Comparison of ENCODE assay signal across 8 cellular contexts in the genomic region with DNA sequence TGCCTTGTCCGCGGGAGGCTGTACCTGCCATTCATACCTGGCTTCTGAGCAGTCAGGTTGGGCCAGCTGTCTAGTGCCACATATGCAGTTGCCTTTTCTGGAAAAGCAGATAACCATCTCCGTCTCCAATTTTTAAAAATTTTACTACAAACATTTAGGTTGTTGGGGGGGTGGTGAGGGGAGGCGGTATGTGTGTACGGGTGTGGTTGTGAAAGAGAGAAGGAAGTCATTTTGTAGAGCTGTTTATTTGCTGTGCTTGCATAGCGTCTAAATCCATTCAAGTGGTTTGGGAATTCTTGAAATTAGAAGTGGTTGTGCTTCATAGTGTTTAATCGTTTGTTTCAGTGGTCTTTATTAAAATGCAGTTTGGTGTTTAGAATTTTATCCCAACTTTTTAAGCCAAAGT. TPM values are rescaled to one million over a fixed set of nuclear protein-coding genes. Genes with fewer than 3 reads are reported as not detected.
DNase-seq lines count a peak whose midpoint lies in the region; ATAC-seq and TF ChIP-seq lines count a peak whose summit lies in the region.

No MANE protein-coding gene starts in this region.

- ATAC-seq in omental fat pad (ENCODE audit: low FRiP score), result peak; percentile 7

- TF ChIP-seq CTCF in esophagus muscularis mucosa (IDR thresholded peaks at IDR 0.05), result no peak
- no peak for TF ChIP-seq CTCF in omental fat pad (IDR thresholded peaks at IDR 0.05)

- H3K27me3 ChIP-seq in CD8-positive, alpha-beta memory T cell (ENCODE audit: insufficient read depth, low read length, poor library complexity, severe bottlenecking), result peaks cover 22% of the 10 kb centered on the region
- H3K27me3 ChIP-seq in GM23248 (replicated peaks; ENCODE audit: insufficient read depth) (no peaks in the 10 kb centered on the region), SJSA1 (replicated peaks) (no peaks in the 10 kb centered on the region), esophagus muscularis mucosa (no peaks in the 10 kb centered on the region)

- in situ Hi-C loops in GM23248 (cut with MboI), result no loop called here

- 1% methylated on average over 7 of the region's 7 CpGs for WGBS in GM23248 (ENCODE audit: low coverage in 1 of 2, low lambda C conversion rate in 2 of 2, missing lambda C conversion rate in 2 of 2), 2 experiments
- 2% methylated on average over 7 of the region's 7 CpGs for WGBS in esophagus muscularis mucosa

- peak overlapping the region; percentile 99 for H2AFZ ChIP-seq in GM23248

- no peaks in the 10 kb centered on the region for H3K4me1 ChIP-seq in CD8-positive, alpha-beta memory T cell (ENCODE audit: insufficient read depth, low read length)
- H3K4me1 ChIP-seq in GM23248 (ENCODE audit: insufficient read depth) (peaks cover 14% of the 10 kb centered on the region), SJSA1 (replicated peaks) (peaks cover 9% of the 10 kb centered on the region), esophagus muscularis mucosa (peaks cover 16 to 32% (median 27%) of the 10 kb centered on the region in 4 donors)

- TF ChIP-seq POLR2A in esophagus muscularis mucosa (IDR thresholded peaks at IDR 0.05; ENCODE audit: low read depth), result no peak

- no peak for DNase-seq in CD8-positive, alpha-beta memory T cell
- DNase-seq in GM23248, result peak; percentile 71
- peak in 1 of 2 experiments; percentile 72 for DNase-seq in SJSA1 (ENCODE audit: low read depth in 1 of 2, low spot score in 2 of 2)
- no peak for DNase-seq in esophagus muscularis mucosa (ENCODE audit: extremely low spot score)
- DNase-seq in omental fat pad (ENCODE audit: low spot score), result no peak
- DNase-seq in GDM1 (lab: John Stamatoyannopoulos, UW), result no peak
- no peak for DNase-seq in epidermal melanocyte (ENCODE audit: insufficient read length, low spot score)
- no peak for DNase-seq in 8988T

- CTCF ChIA-PET in CD8-positive, alpha-beta memory T cell (lab: Charles Lee), result interaction anchor here (1.2 kb wide), 1 partner anchor 42 kb away, joined by 3 read pairs; no protein-coding TSS in a partner anchor

- peaks cover 0 to 5% (median 1%) of the 10 kb centered on the region in 3 donors for H3K36me3 Mint-ChIP-seq in CD8-positive, alpha-beta memory T cell

- peak overlapping the region; percentile 85 for H3K9ac ChIP-seq in GM23248

- peaks cover 15% of the 10 kb centered on the region; the same call in 1 of the 2 replicates for H3F3A ChIP-seq in GM23248 (ENCODE audit: insufficient read depth)

- peaks cover 7 to 12% (median 12%) of the 10 kb centered on the region in 3 donors for H3K4me1 Mint-ChIP-seq in CD8-positive, alpha-beta memory T cell

- no peaks in the 10 kb centered on the region for H3K9me3 ChIP-seq in CD8-positive, alpha-beta memory T cell (ENCODE audit: low read length)
- H3K9me3 ChIP-seq in GM23248 (ENCODE audit: low read depth) (no peaks in the 10 kb centered on the region), SJSA1 (replicated peaks) (no peaks in the 10 kb centered on the region), esophagus muscularis mucosa (no peaks in the 10 kb centered on the region)

- H3K4me3 ChIP-seq in CD8-positive, alpha-beta memory T cell (ENCODE audit: low read length), result peak overlapping the region; percentile 7
- H3K4me3 ChIP-seq in GM23248, result peak overlapping the region; percentile 97
- H3K4me3 ChIP-seq in SJSA1, result peak overlapping the region; percentile 89
- peak overlapping the region; percentile 82 to 97 (median 93) for H3K4me3 ChIP-seq in esophagus muscularis mucosa

- intact Hi-C loops in esophagus muscularis mucosa (cut with DNase I), result loop anchor here (5.0 kb wide), 2 partner anchors 42 to 43 kb away; a partner anchor contains a TSS

- POLR2A ChIA-PET in CD8-positive, alpha-beta memory T cell (lab: Charles Lee), result no interaction called here

- no peak overlapping the region for H3K27ac ChIP-seq in CD8-positive, alpha-beta memory T cell (ENCODE audit: low read depth, low read length)
- H3K27ac ChIP-seq in GM23248 (peak overlapping the region; percentile 83), SJSA1 (peak overlapping the region; percentile 69), esophagus muscularis mucosa (replicated peaks in 1 of 4) (peak overlapping the region; percentile 93 to 97 (median 96))

- peaks cover 8% of the 10 kb centered on the region; the same call in 1 of the 2 replicates for H4K20me1 ChIP-seq in GM23248 (ENCODE audit: insufficient read depth)

- H3K9me2 ChIP-seq in GM23248 (ENCODE audit: insufficient read depth), result no peaks in the 10 kb centered on the region

- peaks cover 57% of the 10 kb centered on the region for H3K79me2 ChIP-seq in GM23248 (ENCODE audit: insufficient read depth)

- no peaks in the 10 kb centered on the region for H3K36me3 ChIP-seq in CD8-positive, alpha-beta memory T cell (ENCODE audit: insufficient read depth, low read length)
- H3K36me3 ChIP-seq in GM23248 (ENCODE audit: low read depth) (no peaks in the 10 kb centered on the region), SJSA1 (peaks cover 7% of the 10 kb centered on the region), esophagus muscularis mucosa (no peaks in the 10 kb centered on the region)

- peak overlapping the region in 2 of 8 donors; percentile 22 to 56 for H3K27ac Mint-ChIP-seq in CD8-positive, alpha-beta memory T cell

- H3K4me2 ChIP-seq in GM23248 (ENCODE audit: unreplicated experiment), result peak overlapping the region; percentile 92

- no peak for TF ChIP-seq EP300 in esophagus muscularis mucosa (IDR thresholded peaks at IDR 0.05)

- peak overlapping the region; percentile 76 to 88 (median 85) for H3K4me3 Mint-ChIP-seq in CD8-positive, alpha-beta memory T cell

- H3K27me3 Mint-ChIP-seq in CD8-positive, alpha-beta memory T cell, result peaks cover 61 to 74% of the 10 kb centered on the region in 2 donors

- peaks cover 0 to 9% (median 0%) of the 10 kb centered on the region in 5 donors for H3K9me3 Mint-ChIP-seq in CD8-positive, alpha-beta memory T cell

RNA-seq across cellular contexts. Expression of a gene that starts 1.5 kb away (rescaled TPM):
- under 1 TPM; 0.46 to 0.78 TPM for total RNA-seq in CD8-positive, alpha-beta memory T cell
- not detected for polyA plus RNA-seq in CD8-positive, alpha-beta memory T cell
- total RNA-seq in GM23248 (2014; rRNA removed; shearing (Covaris generic)), result 11.4 and 12.9 TPM in 2 replicates
- 3.8 and 6.5 TPM in 2 replicates for polyA plus RNA-seq in GM23248 (2016; fragmentation: Nextera tagmentation; extraction: Ambion mirVana)
- total RNA-seq in SJSA1 (2014; rRNA removed; shearing (Covaris generic)), result 12.1 and 22.3 TPM in 2 replicates
- total RNA-seq in esophagus muscularis mucosa, result 10 to 100 TPM; 16.2 to 22.9 (median 17.7) TPM
- 10 to 100 TPM; 15.5 to 29.5 (median 16.3) TPM for total RNA-seq in omental fat pad

RNA-seq across cellular contexts. Expression of a gene that starts 41.1 kb away (rescaled TPM):
- 10 to 100 TPM; 57.2 TPM for total RNA-seq in CD8-positive, alpha-beta memory T cell
- 14.0 TPM for polyA plus RNA-seq in CD8-positive, alpha-beta memory T cell
- 29.9 and 44.9 TPM in 2 replicates for total RNA-seq in GM23248 (2014; rRNA removed; shearing (Covaris generic))
- 22.3 and 23.4 TPM in 2 replicates for polyA plus RNA-seq in GM23248 (2016; fragmentation: Nextera tagmentation; extraction: Ambion mirVana)
- total RNA-seq in SJSA1 (2014; rRNA removed; shearing (Covaris generic)), result 35.6 and 48.3 TPM in 2 replicates
- total RNA-seq in esophagus muscularis mucosa (10 to 100 TPM; 18.1 to 23.3 (median 20.7) TPM), omental fat pad (10 to 100 TPM; 20.3 to 42.9 (median 23.0) TPM)

Comparison
In these comparisons a context has a peak if more than half of its experiments do, and no peak if none do; other contexts are left out.
1. H3K4me3 ChIP-seq: peak in every context shown above with its lines; median percentile 97 in GM23248; 93 in esophagus muscularis mucosa; 89 in SJSA1; 7 in CD8-positive, alpha-beta memory T cell.